15 cellular contexts compared by ENCODE assay signal in genomic region chr6:33451606-33452005, GRCh38.
"Had no signal": no experiment of that assay in that cellular context is flagged by ENCODE, and none has a peak within 500 bp of the region (broad histone marks: within the 10 kb centered on the region; RNA-seq: fewer than 3 reads in every experiment).

No MANE protein-coding gene starts in this region.

- ATAC-seq: activated CD8-positive, alpha-beta T cell treated with anti-CD3 and anti-CD28 coated beads, Interleukin-2, amount 10 ng/mL, durations not matched to agents 7 days and 5 days; psoas muscle; sciatic nerve had no signal

- H3K9me3 Mint-ChIP-seq: central memory CD8-positive, alpha-beta T cell; endodermal cell had no signal

- H3K27ac Mint-ChIP-seq: activated CD8-positive, alpha-beta T cell treated with anti-CD3 and anti-CD28 coated beads, Interleukin-2, amount 10 ng/mL, durations not matched to agents 7 days and 5 days; endodermal cell had no signal

- H3K9me3 ChIP-seq: psoas muscle had no signal

- H3K27ac ChIP-seq: psoas muscle had no signal

- DNase-seq: activated CD8-positive, alpha-beta memory T cell treated with anti-CD3 and anti-CD28 coated beads, Interleukin-2, amount 50 U/mL, for 48 hours; activated CD8-positive, alpha-beta T cell treated with anti-CD3 and anti-CD28 coated beads, Interleukin-2, amount 10 ng/mL, durations not matched to agents 7 days and 5 days; activated naive CD4-positive, alpha-beta T cell treated with Interleukin-2 at 50 U/mL for 16 hours; dermis blood vessel endothelial cell; endodermal cell; erythroblast; hippocampal formation; kidney glomerular epithelial cell; occipital lobe; psoas muscle; stimulated activated CD4-positive, alpha-beta T cell treated with anti-CD3 and anti-CD28 coated beads, Interleukin-2, amount 100 ng/mL, for 24 hours; stimulated activated naive CD4-positive, alpha-beta T cell treated with Interleukin-2 at 50 U/mL for 16 hours; trophoblast cell had no signal

- H3K27me3 Mint-ChIP-seq: central memory CD8-positive, alpha-beta T cell had no signal

- H3K4me3 ChIP-seq: psoas muscle had no signal

- H3K4me3 Mint-ChIP-seq: activated CD8-positive, alpha-beta T cell treated with anti-CD3 and anti-CD28 coated beads, Interleukin-2, amount 10 ng/mL, durations not matched to agents 7 days and 5 days; central memory CD8-positive, alpha-beta T cell; endodermal cell had no signal
